Comparison of ENCODE assay signal across 8 cellular contexts in the genomic region with DNA sequence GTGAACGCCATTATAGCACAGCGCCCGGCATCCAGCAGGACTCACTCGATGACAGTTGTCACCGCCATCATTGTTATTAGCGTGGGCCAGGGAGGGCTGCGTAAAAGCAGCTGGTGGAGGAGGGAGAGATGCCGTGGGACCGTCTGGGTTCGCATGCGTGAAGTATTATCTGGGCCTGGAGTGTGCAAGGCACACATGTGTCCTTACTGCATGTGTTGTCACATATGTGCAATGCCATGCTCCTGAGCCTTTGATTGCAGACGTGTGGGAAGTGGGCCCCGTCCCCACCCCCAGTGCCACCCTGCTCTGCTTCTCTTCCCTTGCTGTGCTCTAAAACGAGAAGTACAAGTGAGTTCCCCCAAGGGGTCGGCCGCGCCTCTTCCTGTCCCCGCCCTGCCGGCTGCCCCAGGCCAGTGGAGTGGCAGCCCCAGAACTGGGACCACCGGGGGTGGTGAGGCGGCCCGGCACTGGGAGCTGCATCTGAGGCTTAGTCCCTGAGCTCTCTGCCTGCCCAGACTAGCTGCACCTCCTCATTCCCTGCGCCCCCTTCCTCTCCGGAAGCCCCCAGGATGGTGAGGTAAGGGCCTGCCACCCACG. TPM values are rescaled to one million over a fixed set of nuclear protein-coding genes. Genes with fewer than 3 reads are reported as not detected.
DNase-seq lines count a peak whose midpoint lies in the region; ATAC-seq and TF ChIP-seq lines count a peak whose summit lies in the region.

A gene (plus strand): TSS at position 413 of the 597 bp plus-strand sequence. CDS start 157 bp downstream, at position 570.

- no peaks in the 10 kb centered on the region for H3K27me3 Mint-ChIP-seq in Caco-2 (ENCODE audit: insufficient read depth, unreplicated experiment)
- H3K27me3 Mint-ChIP-seq in activated T-cell treated with anti-CD3 and anti-CD28 coated beads, Interleukin-2, amount 50 U/mL, for 4 hours (ENCODE audit: low read depth): no peaks in the 10 kb centered on the region

- CTCF ChIA-PET in Caco-2 (lab: Charles Lee): no interaction called here

- ATAC-seq in activated T-cell treated with anti-CD3 and anti-CD28 coated beads, Interleukin-2, amount 50 U/mL, for 4 hours: peak; percentile 32 to 39
- ATAC-seq in right cardiac atrium (peak; percentile 12 to 20), HG03521 (IDR thresholded peaks at IDR 0.05; ENCODE audit: unreplicated experiment) (no peak)

- no peak within 1 kb of the TSS for H3K27ac Mint-ChIP-seq in Caco-2 (ENCODE audit: unreplicated experiment)

- intact Hi-C loops in Caco-2 (cut with micrococcal nuclease; ENCODE audit: unreplicated experiment) (no loop called here), right cardiac atrium (cut with DNase I) (loop anchor here in 1 of 4 donors (10.0 kb wide), 1 partner anchor 154 kb away; a partner anchor contains a TSS)

- H3K4me1 Mint-ChIP-seq in Caco-2 (ENCODE audit: low read depth, unreplicated experiment): peaks cover 16% of the 10 kb centered on the region
- H3K4me1 Mint-ChIP-seq in activated T-cell treated with anti-CD3 and anti-CD28 coated beads, Interleukin-2, amount 50 U/mL, for 4 hours (ENCODE audit: low read depth): peaks cover 71% of the 10 kb centered on the region

- H3K36me3 Mint-ChIP-seq in Caco-2 (ENCODE audit: insufficient read depth, unreplicated experiment): peaks cover 13% of the 10 kb centered on the region
- peaks cover 27% of the 10 kb centered on the region for H3K36me3 Mint-ChIP-seq in activated T-cell treated with anti-CD3 and anti-CD28 coated beads, Interleukin-2, amount 50 U/mL, for 4 hours (ENCODE audit: insufficient read depth)

- POLR2A ChIA-PET in Caco-2 (lab: Charles Lee): no interaction called here

- peak within 1 kb of the TSS; percentile 22 for H3K27ac ChIP-seq in right cardiac atrium (ENCODE audit: low read length)

- no peaks in the 10 kb centered on the region for H3K4me1 ChIP-seq in Caco-2
- H3K4me1 ChIP-seq in right cardiac atrium (ENCODE audit: control insufficient read depth, insufficient read depth, low read length): no peaks in the 10 kb centered on the region

- H3K36me3 ChIP-seq in Caco-2 (ENCODE audit: control insufficient read depth, insufficient read depth, low read length): no peaks in the 10 kb centered on the region

- H3K4me3 ChIP-seq in Caco-2 (ENCODE audit: low read depth, low read length) (no peak within 1 kb of the TSS), right cardiac atrium (ENCODE audit: low read length) (peak within 1 kb of the TSS; percentile 1)

- WGBS in right cardiac atrium: 69% methylated on average over 25 of the region's 25 CpGs

- H3K9me3 Mint-ChIP-seq in Caco-2 (ENCODE audit: unreplicated experiment): no peaks in the 10 kb centered on the region
- no peaks in the 10 kb centered on the region for H3K9me3 Mint-ChIP-seq in activated T-cell treated with anti-CD3 and anti-CD28 coated beads, Interleukin-2, amount 50 U/mL, for 4 hours

- no peak for DNase-seq in Caco-2
- peak; percentile 78 for DNase-seq in KG1 (lab: John Stamatoyannopoulos, UW)
- DNase-seq in activated T-cell treated with anti-CD3 and anti-CD28 coated beads, Interleukin-2, amount 50 U/mL, for 4 hours: peak; percentile 61
- DNase-seq in right cardiac atrium: peak; percentile 67 to 90 (median 86)
- DNase-seq in stimulated activated CD4-positive, alpha-beta T cell treated with anti-CD3 and anti-CD28 coated beads, Interleukin-4, amount 100 ng/mL, for 24 hours: peak; percentile 62
- DNase-seq in NK-92 treated with Interleukin-12 subunit alpha and Interleukin-12 subunit beta, amount 100 ng/mL, for 24 hours (lab: John Stamatoyannopoulos, UW): no peak
- DNase-seq in T-helper 9 cell: no peak

- H3K27me3 ChIP-seq in Caco-2 (replicated peaks; ENCODE audit: control insufficient read depth, insufficient read depth, low read length) (no peaks in the 10 kb centered on the region), right cardiac atrium (ENCODE audit: control insufficient read depth, insufficient read depth) (no peaks in the 10 kb centered on the region)

- H3K9me3 ChIP-seq in Caco-2 (no peaks in the 10 kb centered on the region), right cardiac atrium (ENCODE audit: control insufficient read depth, low read length) (no peaks in the 10 kb centered on the region)

- H3K4me3 Mint-ChIP-seq in Caco-2 (ENCODE audit: unreplicated experiment): no peak within 1 kb of the TSS
- peak within 1 kb of the TSS; percentile 95 for H3K4me3 Mint-ChIP-seq in activated T-cell treated with anti-CD3 and anti-CD28 coated beads, Interleukin-2, amount 50 U/mL, for 4 hours

- no TSS peak for BruUV-seq in Caco-2 (replicated peaks; lab: Mats Ljungman, UMichigan)

- TF ChIP-seq CTCF in Caco-2 (IDR thresholded peaks at IDR 0.05; ENCODE audit: insufficient read depth in 1 of 2, low read depth in 1 of 2, low read length in 1 of 2, severe bottlenecking in 1 of 2, unreplicated experiment in 1 of 2): no peak

RNA-seq across cellular contexts. Expression of the gene that starts here (rescaled TPM):
- total RNA-seq in Caco-2 (2022) (43.9 and 54.8 TPM in 2 replicates), right cardiac atrium (10 to 100 TPM in 2 of 4 donors, 1 to 10 TPM in 2; 7.7 to 12.1 (median 9.3) TPM)
- 100 to 1,000 TPM; 309 to 404 (median 401) TPM for total RNA-seq in activated T-cell treated with anti-CD3 and anti-CD28 coated beads, Interleukin-2, amount 50 U/mL, for 4 hours
- 5.9 TPM for polyA plus RNA-seq in right cardiac atrium

Comparison
In these comparisons a context has a peak if more than half of its experiments do, and no peak if none do; other contexts are left out.
1. DNase-seq: peak in KG1 (single experiment), activated T-cell treated with anti-CD3 and anti-CD28 coated beads, Interleukin-2, amount 50 U/mL, for 4 hours (single experiment), right cardiac atrium (3 of 3) and stimulated activated CD4-positive, alpha-beta T cell treated with anti-CD3 and anti-CD28 coated beads, Interleukin-4, amount 100 ng/mL, for 24 hours (single experiment); none in Caco-2 (0 of 2), NK-92 treated with Interleukin-12 subunit alpha and Interleukin-12 subunit beta, amount 100 ng/mL, for 24 hours (single experiment) and T-helper 9 cell (single experiment).